ENCODE assay signal across 1 cellular context in the genomic region with DNA sequence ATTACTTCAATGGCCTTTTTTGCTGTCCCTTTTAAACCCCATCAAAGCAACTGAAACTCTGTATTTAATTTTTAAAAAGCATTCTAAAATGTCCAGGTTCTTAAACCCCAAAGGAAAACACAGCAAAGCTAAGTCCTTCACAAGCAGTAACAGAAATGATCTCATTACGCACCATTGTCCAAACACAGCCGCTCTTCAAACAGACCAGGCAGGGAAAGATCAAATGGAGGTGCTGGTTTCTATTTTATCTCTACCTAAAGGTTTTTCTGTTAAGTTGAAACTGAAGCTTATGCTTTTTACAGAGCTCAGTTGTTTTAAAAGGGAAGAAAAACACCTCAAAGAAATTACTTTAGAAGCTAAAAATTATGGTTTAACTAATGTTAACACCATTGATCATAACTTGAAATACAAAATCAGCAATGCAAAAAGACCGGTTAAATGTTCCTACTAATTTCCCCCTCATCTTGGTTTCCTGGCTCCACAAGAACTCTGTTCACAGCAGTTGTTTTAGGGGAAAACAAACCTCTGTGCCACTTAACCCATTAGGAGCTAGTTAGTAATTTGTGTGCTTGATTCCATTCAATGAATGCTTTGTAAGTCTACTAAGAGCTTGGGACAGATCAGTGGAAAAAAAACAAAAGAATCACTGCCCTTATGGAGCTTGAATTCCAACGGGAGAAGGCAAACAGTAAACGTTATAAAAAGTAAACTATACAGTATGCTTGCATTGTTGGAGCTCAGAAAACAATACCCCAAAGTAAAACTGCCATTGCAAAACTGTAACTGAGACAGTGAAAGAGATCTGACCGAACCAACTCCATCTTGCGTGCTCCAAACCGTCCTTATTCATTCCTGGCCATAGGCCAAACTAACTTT.
TF ChIP-seq lines count a peak whose summit lies in the region.

No MANE protein-coding gene starts in this region.

TF ChIP-seq in HepG2, 621 proteins besides CTCF, POLR2A, EP300 and RAD21 (continued from another document and continues in another):
- no peak for TF ChIP-seq HMGXB3 (CRISPR knock-in tag; IDR thresholded peaks at IDR 0.05; ENCODE audit: borderline replicate concordance)
- TF ChIP-seq MEIS2 (CRISPR knock-in tag; IDR thresholded peaks at IDR 0.05) = no peak
- TF ChIP-seq ZNF629 (CRISPR knock-in tag; conservative IDR thresholded peaks at IDR 0.05) = no peak
- no peak for TF ChIP-seq ZNF343 (CRISPR knock-in tag; IDR thresholded peaks at IDR 0.05)
- no peak for TF ChIP-seq SMAD1 (CRISPR knock-in tag; IDR thresholded peaks at IDR 0.05; ENCODE audit: borderline replicate concordance, low read depth)
- TF ChIP-seq CBX5 (CRISPR knock-in tag; IDR thresholded peaks at IDR 0.05; ENCODE audit: borderline replicate concordance) = no peak
- no peak for TF ChIP-seq REL (CRISPR knock-in tag; conservative IDR thresholded peaks at IDR 0.05)
- TF ChIP-seq ZNF564 (CRISPR knock-in tag; IDR thresholded peaks at IDR 0.05) = no peak
- no peak for TF ChIP-seq ZNF17 (CRISPR knock-in tag; IDR thresholded peaks at IDR 0.05)
- no peak for TF ChIP-seq WIZ (CRISPR knock-in tag; IDR thresholded peaks at IDR 0.05)
- TF ChIP-seq ZNF598 (CRISPR knock-in tag; IDR thresholded peaks at IDR 0.05; ENCODE audit: borderline replicate concordance) = no peak
- TF ChIP-seq BRD4 (CRISPR knock-in tag; IDR thresholded peaks at IDR 0.05) = no peak
- no peak for TF ChIP-seq CAMTA2 (CRISPR knock-in tag; IDR thresholded peaks at IDR 0.05; ENCODE audit: borderline replicate concordance)
- no peak for TF ChIP-seq MBNL3 (CRISPR knock-in tag; conservative IDR thresholded peaks at IDR 0.05)
- no peak for TF ChIP-seq ZNF878 (CRISPR knock-in tag; IDR thresholded peaks at IDR 0.05)
- no peak for TF ChIP-seq SMARCC2 (IDR thresholded peaks at IDR 0.05)
- TF ChIP-seq KLF9 (CRISPR knock-in tag; IDR thresholded peaks at IDR 0.05; ENCODE audit: low read depth) = no peak
- TF ChIP-seq, protein P1, sequence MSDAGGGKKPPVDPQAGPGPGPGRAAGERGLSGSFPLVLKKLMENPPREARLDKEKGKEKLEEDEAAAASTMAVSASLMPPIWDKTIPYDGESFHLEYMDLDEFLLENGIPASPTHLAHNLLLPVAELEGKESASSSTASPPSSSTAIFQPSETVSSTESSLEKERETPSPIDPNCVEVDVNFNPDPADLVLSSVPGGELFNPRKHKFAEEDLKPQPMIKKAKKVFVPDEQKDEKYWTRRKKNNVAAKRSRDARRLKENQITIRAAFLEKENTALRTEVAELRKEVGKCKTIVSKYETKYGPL (CRISPR knock-in tag; IDR thresholded peaks at IDR 0.05) = no peak
- TF ChIP-seq, protein P2, sequence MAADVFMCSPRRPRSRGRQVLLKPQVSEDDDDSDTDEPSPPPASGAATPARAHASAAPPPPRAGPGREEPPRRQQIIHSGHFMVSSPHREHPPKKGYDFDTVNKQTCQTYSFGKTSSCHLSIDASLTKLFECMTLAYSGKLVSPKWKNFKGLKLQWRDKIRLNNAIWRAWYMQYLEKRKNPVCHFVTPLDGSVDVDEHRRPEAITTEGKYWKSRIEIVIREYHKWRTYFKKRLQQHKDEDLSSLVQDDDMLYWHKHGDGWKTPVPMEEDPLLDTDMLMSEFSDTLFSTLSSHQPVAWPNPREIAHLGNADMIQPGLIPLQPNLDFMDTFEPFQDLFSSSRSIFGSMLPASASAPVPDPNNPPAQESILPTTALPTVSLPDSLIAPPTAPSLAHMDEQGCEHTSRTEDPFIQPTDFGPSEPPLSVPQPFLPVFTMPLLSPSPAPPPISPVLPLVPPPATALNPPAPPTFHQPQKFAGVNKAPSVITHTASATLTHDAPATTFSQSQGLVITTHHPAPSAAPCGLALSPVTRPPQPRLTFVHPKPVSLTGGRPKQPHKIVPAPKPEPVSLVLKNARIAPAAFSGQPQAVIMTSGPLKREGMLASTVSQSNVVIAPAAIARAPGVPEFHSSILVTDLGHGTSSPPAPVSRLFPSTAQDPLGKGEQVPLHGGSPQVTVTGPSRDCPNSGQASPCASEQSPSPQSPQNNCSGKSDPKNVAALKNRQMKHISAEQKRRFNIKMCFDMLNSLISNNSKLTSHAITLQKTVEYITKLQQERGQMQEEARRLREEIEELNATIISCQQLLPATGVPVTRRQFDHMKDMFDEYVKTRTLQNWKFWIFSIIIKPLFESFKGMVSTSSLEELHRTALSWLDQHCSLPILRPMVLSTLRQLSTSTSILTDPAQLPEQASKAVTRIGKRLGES (CRISPR knock-in tag; IDR thresholded peaks at IDR 0.05; ENCODE audit: borderline replicate concordance) = no peak
- 0 out of 2 replicates have a peak, but pooled peaks have one; percentile 13 for TF ChIP-seq HNF1A (IDR thresholded peaks at IDR 0.05; ENCODE audit: low read depth)
- no peak; the same call in 1 of the 2 replicates for TF ChIP-seq HNF1A (CRISPR knock-in tag; IDR thresholded peaks at IDR 0.05; ENCODE audit: borderline replicate concordance)
- no peak for TF ChIP-seq BCLAF1 (IDR thresholded peaks at IDR 0.05)
- TF ChIP-seq ZSCAN9 (CRISPR knock-in tag; IDR thresholded peaks at IDR 0.05; ENCODE audit: borderline replicate concordance) = no peak
- TF ChIP-seq, protein P3, sequence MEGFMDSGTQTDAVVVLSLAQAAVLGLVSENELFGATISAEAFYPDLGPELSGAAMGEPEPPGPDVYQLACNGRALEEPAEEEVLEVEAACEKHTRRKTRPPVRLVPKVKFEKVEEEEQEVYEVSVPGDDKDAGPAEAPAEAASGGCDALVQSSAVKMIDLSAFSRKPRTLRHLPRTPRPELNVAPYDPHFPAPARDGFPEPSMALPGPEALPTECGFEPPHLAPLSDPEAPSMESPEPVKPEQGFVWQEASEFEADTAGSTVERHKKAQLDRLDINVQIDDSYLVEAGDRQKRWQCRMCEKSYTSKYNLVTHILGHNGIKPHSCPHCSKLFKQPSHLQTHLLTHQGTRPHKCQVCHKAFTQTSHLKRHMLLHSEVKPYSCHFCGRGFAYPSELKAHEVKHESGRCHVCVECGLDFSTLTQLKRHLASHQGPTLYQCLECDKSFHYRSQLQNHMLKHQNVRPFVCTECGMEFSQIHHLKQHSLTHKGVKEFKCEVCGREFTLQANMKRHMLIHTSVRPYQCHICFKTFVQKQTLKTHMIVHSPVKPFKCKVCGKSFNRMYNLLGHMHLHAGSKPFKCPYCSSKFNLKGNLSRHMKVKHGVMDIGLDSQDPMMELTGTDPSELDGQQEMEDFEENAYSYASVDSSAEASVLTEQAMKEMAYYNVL (CRISPR knock-in tag; IDR thresholded peaks at IDR 0.05; ENCODE audit: borderline replicate concordance) = no peak
- TF ChIP-seq, protein P4, sequence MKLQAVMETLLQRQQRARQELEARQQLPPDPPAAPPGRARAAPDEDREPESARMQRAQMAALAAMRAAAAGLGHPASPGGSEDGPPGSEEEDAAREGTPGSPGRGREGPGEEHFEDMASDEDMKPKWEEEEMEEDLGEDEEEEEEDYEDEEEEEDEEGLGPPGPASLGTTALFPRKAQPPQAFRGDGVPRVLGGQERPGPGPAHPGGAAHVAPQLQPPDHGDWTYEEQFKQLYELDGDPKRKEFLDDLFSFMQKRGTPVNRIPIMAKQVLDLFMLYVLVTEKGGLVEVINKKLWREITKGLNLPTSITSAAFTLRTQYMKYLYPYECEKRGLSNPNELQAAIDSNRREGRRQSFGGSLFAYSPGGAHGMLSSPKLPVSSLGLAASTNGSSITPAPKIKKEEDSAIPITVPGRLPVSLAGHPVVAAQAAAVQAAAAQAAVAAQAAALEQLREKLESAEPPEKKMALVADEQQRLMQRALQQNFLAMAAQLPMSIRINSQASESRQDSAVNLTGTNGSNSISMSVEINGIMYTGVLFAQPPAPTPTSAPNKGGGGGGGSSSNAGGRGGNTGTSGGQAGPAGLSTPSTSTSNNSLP (IDR thresholded peaks at IDR 0.05; ENCODE audit: low read depth, low read length) = peak; percentile 42; the same call in 1 of the 2 replicates
- no peak for TF ChIP-seq HCFC1 (IDR thresholded peaks at IDR 0.05; ENCODE audit: low read depth, low read length)
- TF ChIP-seq, protein P5, sequence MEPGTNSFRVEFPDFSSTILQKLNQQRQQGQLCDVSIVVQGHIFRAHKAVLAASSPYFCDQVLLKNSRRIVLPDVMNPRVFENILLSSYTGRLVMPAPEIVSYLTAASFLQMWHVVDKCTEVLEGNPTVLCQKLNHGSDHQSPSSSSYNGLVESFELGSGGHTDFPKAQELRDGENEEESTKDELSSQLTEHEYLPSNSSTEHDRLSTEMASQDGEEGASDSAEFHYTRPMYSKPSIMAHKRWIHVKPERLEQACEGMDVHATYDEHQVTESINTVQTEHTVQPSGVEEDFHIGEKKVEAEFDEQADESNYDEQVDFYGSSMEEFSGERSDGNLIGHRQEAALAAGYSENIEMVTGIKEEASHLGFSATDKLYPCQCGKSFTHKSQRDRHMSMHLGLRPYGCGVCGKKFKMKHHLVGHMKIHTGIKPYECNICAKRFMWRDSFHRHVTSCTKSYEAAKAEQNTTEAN (CRISPR knock-in tag; conservative IDR thresholded peaks at IDR 0.05) = no peak
- no peak for TF ChIP-seq ZNF263 (CRISPR knock-in tag; IDR thresholded peaks at IDR 0.05)
- peak; percentile 47; the same call in 1 of the 2 replicates for TF ChIP-seq FOXJ3 (CRISPR knock-in tag; IDR thresholded peaks at IDR 0.05; ENCODE audit: borderline replicate concordance)
